ENCODE assay signal across 24 cellular contexts in genomic region chr3:184982058-184982457, GRCh38.
A peak's percentile ranks its signal among the peaks of the same experiment; 100 is the strongest.
DNase-seq lines count a peak whose midpoint lies in the region; ATAC-seq and TF ChIP-seq lines count a peak whose summit lies in the region.
"Had no signal": no experiment of that assay in that cellular context is flagged by ENCODE, and none has a peak within 500 bp of the region (broad histone marks: within the 10 kb centered on the region; RNA-seq: fewer than 3 reads in every experiment).

No MANE protein-coding gene starts in this region.

- no peak for TF ChIP-seq POLR2A in gastrocnemius medialis (IDR thresholded peaks at IDR 0.05)

- peaks cover 12% of the 10 kb centered on the region for H3K36me3 ChIP-seq in SK-N-MC (ENCODE audit: insufficient read depth, low read length)
- peaks cover 0 to 28% of the 10 kb centered on the region in 2 donors for H3K36me3 ChIP-seq in gastrocnemius medialis
- H3K36me3 ChIP-seq: SJSA1 had no signal

- DNase-seq in GF-D8 (lab: John Stamatoyannopoulos, UW) (peak; percentile 56), SK-N-MC (ENCODE audit: low read depth, low spot score) (peak; percentile 76), dermis blood vessel endothelial cell (peak; percentile 5), retina (peak; percentile 9), T-helper 1 cell (no peak), gastrocnemius medialis (no peak)
- no peak for DNase-seq in activated CD8-positive, alpha-beta T cell treated with anti-CD3 and anti-CD28 coated beads for 36 hours
- DNase-seq: AML-193; CD8-positive, alpha-beta memory T cell; DMS 273 treated with DMSO at 0.1 percent for 48 hours; DMS79; EL; GDM1; GOT3; Kasumi-1; NCI-H2029; NCI-H446; NCI-H526; PC-9; Right ventricle myocardium superior had no signal

- peak overlapping the region; percentile 43; the same call in 1 of the 2 replicates for H3K27ac ChIP-seq in SK-N-MC
- no peak overlapping the region for H3K27ac ChIP-seq in gastrocnemius medialis
- H3K27ac ChIP-seq: C4-2B, PC-9, SJSA1 had no signal

- H3K4me3 ChIP-seq in SK-N-MC (no peak overlapping the region), gastrocnemius medialis (no peak overlapping the region)
- H3K4me3 ChIP-seq: HAP-1, K562, PC-9, SJSA1 had no signal

- TF ChIP-seq CTCF in activated CD8-positive, alpha-beta T cell treated with anti-CD3 and anti-CD28 coated beads for 36 hours (IDR thresholded peaks at IDR 0.05) = no peak
- no peak for TF ChIP-seq CTCF in gastrocnemius medialis (IDR thresholded peaks at IDR 0.05 in 4 of 5, conservative IDR thresholded peaks at IDR 0.05 in 1 of 5)

- no peak overlapping the region for H3K9ac ChIP-seq in SK-N-MC (ENCODE audit: insufficient read length)

- intact Hi-C loops in activated CD8-positive, alpha-beta T cell treated with anti-CD3 and anti-CD28 coated beads for 36 hours (cut with micrococcal nuclease) = no loop called here
- intact Hi-C loops in gastrocnemius medialis (cut with DNase I; ENCODE audit: low total_unique reads) = no loop called here

- in situ Hi-C loops in gastrocnemius medialis (cut with MboI; ENCODE audit: low sequenced_read_pairs in 4 of 4) = no loop called here

- H3K9me3 ChIP-seq in SK-N-MC (ENCODE audit: low read depth, low read length) (no peaks in the 10 kb centered on the region), gastrocnemius medialis (no peaks in the 10 kb centered on the region)
- H3K9me3 ChIP-seq: SJSA1 had no signal

- H3K36me3 Mint-ChIP-seq in activated CD8-positive, alpha-beta T cell treated with anti-CD3 and anti-CD28 coated beads for 36 hours (ENCODE audit: low read depth) = peaks cover 23% of the 10 kb centered on the region

- H3K4me1 ChIP-seq in gastrocnemius medialis = peaks cover 3 to 9% of the 10 kb centered on the region in 2 donors
- H3K4me1 ChIP-seq: SJSA1 had no signal

- CTCF ChIA-PET in activated CD8-positive, alpha-beta T cell treated with anti-CD3 and anti-CD28 coated beads for 36 hours (lab: Charles Lee) = interaction anchor here (0.6 kb wide), 1 partner anchor 194 kb away, joined by 3 read pairs; no protein-coding TSS in a partner anchor

- peaks cover 4% of the 10 kb centered on the region for H3K4me1 Mint-ChIP-seq in activated CD8-positive, alpha-beta T cell treated with anti-CD3 and anti-CD28 coated beads for 36 hours (ENCODE audit: low read depth)

- no peaks in the 10 kb centered on the region for H3K27me3 Mint-ChIP-seq in activated CD8-positive, alpha-beta T cell treated with anti-CD3 and anti-CD28 coated beads for 36 hours
- H3K27me3 Mint-ChIP-seq: CD8-positive, alpha-beta memory T cell had no signal

- POLR2A ChIA-PET in activated CD8-positive, alpha-beta T cell treated with anti-CD3 and anti-CD28 coated beads for 36 hours (lab: Charles Lee) = no interaction called here

- no peaks in the 10 kb centered on the region for H3K9me3 Mint-ChIP-seq in activated CD8-positive, alpha-beta T cell treated with anti-CD3 and anti-CD28 coated beads for 36 hours
- H3K9me3 Mint-ChIP-seq: CD8-positive, alpha-beta memory T cell had no signal

- no peak overlapping the region for H3K27ac Mint-ChIP-seq in activated CD8-positive, alpha-beta T cell treated with anti-CD3 and anti-CD28 coated beads for 36 hours

- no peaks in the 10 kb centered on the region for H3K27me3 ChIP-seq in gastrocnemius medialis
- H3K27me3 ChIP-seq: SJSA1 had no signal

- no peak for ATAC-seq in activated CD8-positive, alpha-beta T cell treated with anti-CD3 and anti-CD28 coated beads for 36 hours
- no peak for ATAC-seq in gastrocnemius medialis
- ATAC-seq: K562 had no signal

- no peak overlapping the region for H3K4me3 Mint-ChIP-seq in activated CD8-positive, alpha-beta T cell treated with anti-CD3 and anti-CD28 coated beads for 36 hours
- H3K4me3 Mint-ChIP-seq: CD8-positive, alpha-beta memory T cell had no signal

Comparison
In these comparisons a context has a peak if more than half of its experiments do, and no peak if none do; other contexts are left out.
1. DNase-seq: peak in GF-D8 (single experiment), SK-N-MC (single experiment), dermis blood vessel endothelial cell (single experiment) and retina (single experiment); none in activated CD8-positive, alpha-beta T cell treated with anti-CD3 and anti-CD28 coated beads for 36 hours (single experiment), T-helper 1 cell (0 of 5) and gastrocnemius medialis (0 of 2).